In the genomic region with DNA sequence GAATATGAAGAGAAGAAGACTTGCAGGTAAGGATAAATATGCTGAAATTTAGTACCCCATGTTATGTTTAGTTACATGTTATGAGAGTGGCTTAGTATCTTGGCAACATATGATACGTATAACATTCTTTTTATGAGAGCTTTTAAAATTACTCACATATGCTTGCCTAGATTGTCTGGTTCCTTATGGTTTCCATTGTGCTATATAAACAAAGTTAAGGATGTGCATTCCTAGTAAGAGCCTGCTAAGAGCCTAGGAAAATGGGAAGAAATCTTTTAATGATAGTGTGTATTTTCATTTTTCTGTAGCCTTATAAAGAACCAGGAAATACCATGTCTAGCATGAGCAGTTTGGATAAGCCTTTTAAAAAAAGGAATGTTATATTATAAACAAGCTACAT, we compare ENCODE assay signal across 26 cellular contexts.
DNase-seq lines count a peak whose midpoint lies in the region; ATAC-seq and TF ChIP-seq lines count a peak whose summit lies in the region.
"Had no signal": no experiment of that assay in that cellular context is flagged by ENCODE, and none has a peak within 500 bp of the region (broad histone marks: within the 10 kb centered on the region; RNA-seq: fewer than 3 reads in every experiment).

No MANE protein-coding gene starts in this region.

- dilution Hi-C loops in IMR-90 (cut with HindIII; ENCODE audit: low sequenced_read_pairs, unreplicated experiment): no loop called here

- peaks cover 50% of the 10 kb centered on the region for H3K4me1 Mint-ChIP-seq in chondrocyte (ENCODE audit: low read depth)
- H3K4me1 Mint-ChIP-seq: activated naive CD4-positive, alpha-beta T cell treated with anti-CD3 and anti-CD28 coated beads, Interleukin-2, amount 10 ng/mL, durations not matched to agents 7 days and 5 days; B cell; CD8-positive, alpha-beta memory T cell; central memory CD8-positive, alpha-beta T cell; natural killer cell had no signal

- TF ChIP-seq POLR2A in IMR-90 (IDR thresholded peaks at IDR 0.05; ENCODE audit: low read depth, low read length): no peak

- H3K4me1 ChIP-seq in IMR-90 (ENCODE audit: control insufficient read depth, insufficient read depth, low read length): peaks cover 16% of the 10 kb centered on the region
- H3K4me1 ChIP-seq: pancreas, tibial nerve had no signal

- peak overlapping the region; percentile 99 for H2BK5ac ChIP-seq in IMR-90 (ENCODE audit: low read depth, low read length, poor library complexity, severe bottlenecking)

- H2AK5ac ChIP-seq in IMR-90 (ENCODE audit: low read depth, low read length): no peak overlapping the region

- no CpG with 5 or more reads among the region's 1 CpG for WGBS in IMR-90 (ENCODE audit: extremely low coverage in 2 of 2, insufficient read length in 1 of 2), 2 experiments

- in situ Hi-C loops in IMR-90 (cut with MboI; ENCODE audit: low sequenced_read_pairs): loop anchor here (25.0 kb wide), 1 partner anchor 1362 kb away; a partner anchor contains a TSS

- peak overlapping the region; percentile 99; the same call in 1 of the 2 replicates for H3K18ac ChIP-seq in IMR-90 (ENCODE audit: low read depth, low read length)

- no peak overlapping the region; the same call in 2 of the 3 replicates for H2BK15ac ChIP-seq in IMR-90 (ENCODE audit: low read depth, low read length)

- no peaks in the 10 kb centered on the region for H3K36me3 ChIP-seq in IMR-90 (ENCODE audit: control insufficient read depth, insufficient read depth, low read length)
- H3K36me3 ChIP-seq: pancreas, tibial nerve had no signal

- H2BK20ac ChIP-seq in IMR-90 (ENCODE audit: low read depth, low read length): peak overlapping the region; percentile 96; the same call in 1 of the 2 replicates

- no peak overlapping the region for H2AK9ac ChIP-seq in IMR-90 (replicated peaks; ENCODE audit: low read depth, low read length, poor library complexity)

- no peak overlapping the region for H2AFZ ChIP-seq in IMR-90 (replicated peaks; ENCODE audit: low read length, poor library complexity)

- peak overlapping the region; percentile 44; the same call in 1 of the 2 replicates for H3K4me2 ChIP-seq in IMR-90 (ENCODE audit: low read depth, low read length)

- peak; percentile 83 for ATAC-seq in IMR-90 (ENCODE audit: low read depth)
- no peak for ATAC-seq in GM19328 (IDR thresholded peaks at IDR 0.05; ENCODE audit: unreplicated experiment)
- ATAC-seq in HG03045 (IDR thresholded peaks at IDR 0.05; ENCODE audit: unreplicated experiment): no peak
- ATAC-seq: left ventricle myocardium superior, natural killer cell, pancreas had no signal

- no peaks in the 10 kb centered on the region for H3K27me3 ChIP-seq in IMR-90 (ENCODE audit: control insufficient read depth, insufficient read depth, low read length)
- H3K27me3 ChIP-seq: pancreas, tibial nerve had no signal

- peak overlapping the region; percentile 97; the same call in 1 of the 2 replicates for H3K14ac ChIP-seq in IMR-90 (replicated peaks; ENCODE audit: low read depth, low read length)

- intact Hi-C loops in IMR-90 (cut with micrococcal nuclease): loop anchor here (5.0 to 10.0 kb wide), 3 partner anchors 52 to 165 kb away; no protein-coding TSS in a partner anchor

- no peak overlapping the region for H3K4me3 Mint-ChIP-seq in chondrocyte (ENCODE audit: unreplicated experiment)
- H3K4me3 Mint-ChIP-seq: activated CD4-positive, alpha-beta memory T cell treated with anti-CD3 and anti-CD28 coated beads for 36 hours; activated naive CD4-positive, alpha-beta T cell treated with anti-CD3 and anti-CD28 coated beads, Interleukin-2, amount 10 ng/mL, durations not matched to agents 7 days and 5 days; B cell; CD8-positive, alpha-beta memory T cell; central memory CD8-positive, alpha-beta T cell; natural killer cell had no signal

- peaks cover 11 to 31% of the 10 kb centered on the region in 2 experiments; a peak in 3 of 4 replicates for H3K79me1 ChIP-seq in IMR-90 (ENCODE audit: low read depth in 1 of 2, low read length in 2 of 2)

- H4K8ac ChIP-seq in IMR-90 (ENCODE audit: low read depth in 2 of 2, low read length in 2 of 2): peak overlapping the region; percentile 60 to 89; a peak in 2 of 4 replicates

- no peak overlapping the region for H3K9ac ChIP-seq in IMR-90 (ENCODE audit: low read depth, low read length)

- no peaks in the 10 kb centered on the region for H3K9me3 Mint-ChIP-seq in chondrocyte (ENCODE audit: low read depth)
- H3K9me3 Mint-ChIP-seq: activated CD4-positive, alpha-beta memory T cell treated with anti-CD3 and anti-CD28 coated beads for 36 hours; activated naive CD4-positive, alpha-beta T cell treated with anti-CD3 and anti-CD28 coated beads, Interleukin-2, amount 10 ng/mL, durations not matched to agents 7 days and 5 days had no signal

- H3K27me3 Mint-ChIP-seq in chondrocyte (ENCODE audit: low read depth): no peaks in the 10 kb centered on the region
- H3K27me3 Mint-ChIP-seq: activated CD4-positive, alpha-beta memory T cell treated with anti-CD3 and anti-CD28 coated beads for 36 hours; activated naive CD4-positive, alpha-beta T cell treated with anti-CD3 and anti-CD28 coated beads, Interleukin-2, amount 10 ng/mL, durations not matched to agents 7 days and 5 days; B cell; CD8-positive, alpha-beta memory T cell; central memory CD8-positive, alpha-beta T cell had no signal

- no peak for TF ChIP-seq CTCF in AG04449 (IDR thresholded peaks at IDR 0.05; ENCODE audit: insufficient read depth, low read length, missing control alignments)
- TF ChIP-seq CTCF in IMR-90 (conservative IDR thresholded peaks at IDR 0.05; ENCODE audit: low read depth, low read length): no peak
- TF ChIP-seq CTCF in chondrocyte (IDR thresholded peaks at IDR 0.05): no peak
- no peak for TF ChIP-seq CTCF in fibroblast of villous mesenchyme (IDR thresholded peaks at IDR 0.05; ENCODE audit: insufficient read depth, low read depth, low read length)

- H3K23ac ChIP-seq in IMR-90 (ENCODE audit: low read depth, low read length): peak overlapping the region; percentile 98; the same call in 1 of the 2 replicates

- peak overlapping the region; percentile 85 for H3K27ac Mint-ChIP-seq in chondrocyte (ENCODE audit: unreplicated experiment)
- H3K27ac Mint-ChIP-seq: activated CD4-positive, alpha-beta memory T cell treated with anti-CD3 and anti-CD28 coated beads for 36 hours; activated naive CD4-positive, alpha-beta T cell treated with anti-CD3 and anti-CD28 coated beads, Interleukin-2, amount 10 ng/mL, durations not matched to agents 7 days and 5 days; B cell; CD8-positive, alpha-beta memory T cell; natural killer cell had no signal

- peak overlapping the region; percentile 58 for H3K56ac ChIP-seq in IMR-90 (ENCODE audit: extremely low read depth, insufficient read depth, low read length)

- no peaks in the 10 kb centered on the region for H4K20me1 ChIP-seq in IMR-90 (ENCODE audit: insufficient read depth, low read length)

- peaks cover 8% of the 10 kb centered on the region for H3K9me1 ChIP-seq in IMR-90 (ENCODE audit: insufficient read depth, low read length)

- POLR2A ChIA-PET in AG04449 (lab: Yijun Ruan, JAX) (interaction anchor here (0.9 to 1.6 kb wide), 2 partner anchors 12 to 58 kb away, joined by 3 to 5 read pairs; no protein-coding TSS in a partner anchor), IMR-90 (lab: Charles Lee; ENCODE audit: unreplicated experiment) (interaction anchor here (0.8 kb wide), 1 partner anchor 13 kb away, joined by 3 read pairs; no protein-coding TSS in a partner anchor)

- H3K9me3 ChIP-seq in IMR-90 (ENCODE audit: control insufficient read depth, insufficient read depth, low read length): no peaks in the 10 kb centered on the region
- H3K9me3 ChIP-seq: pancreas, tibial nerve had no signal

- DNase-seq in AG04449 (ENCODE audit: low read depth, low spot score): peak; percentile 92
- DNase-seq in IMR-90: peak; percentile 94
- no peak for DNase-seq in chondrocyte (ENCODE audit: low spot score)
- DNase-seq in fibroblast of villous mesenchyme (ENCODE audit: low read depth): peak; percentile 87
- no peak for DNase-seq in NK-92 (lab: John Stamatoyannopoulos, UW; ENCODE audit: unreplicated experiment)
- no peak for DNase-seq in NAMALWA (ENCODE audit: low spot score)
- DNase-seq: activated CD4-positive, alpha-beta memory T cell treated with anti-CD3 and anti-CD28 coated beads for 36 hours; activated CD8-positive, alpha-beta memory T cell treated with anti-CD3 and anti-CD28 coated beads, Interleukin-2, amount 50 U/mL, for 48 hours; activated naive CD4-positive, alpha-beta T cell treated with anti-CD3 and anti-CD28 coated beads, Interleukin-2, amount 10 ng/mL, durations not matched to agents 7 days and 5 days; anterior cingulate cortex; CD8-positive, alpha-beta memory T cell; DMS153; left ventricle myocardium superior; natural killer cell; NCI-H2081; NCI-H226; NCI-H748 treated with DMSO at 0.1 percent for 48 hours; pancreas; retina; stimulated activated CD4-positive, alpha-beta T cell treated with anti-CD3 and anti-CD28 coated beads, Interleukin-1b, Interleukin-23, amount 100 ng/mL, for 48 hours had no signal

- BruUV-seq in IMR-90 (replicated peaks; lab: Mats Ljungman, UMichigan): no TSS peak

- TF ChIP-seq RAD21 in IMR-90 (IDR thresholded peaks at IDR 0.05; ENCODE audit: low read length): no peak

- H3K4ac ChIP-seq in IMR-90 (ENCODE audit: low read depth, low read length): peak overlapping the region; percentile 92; the same call in 1 of the 2 replicates

- CTCF ChIA-PET in AG04449 (lab: Yijun Ruan, JAX) (interaction anchor here (1.2 kb wide), 1 partner anchor 26 kb away, joined by 3 read pairs; no protein-coding TSS in a partner anchor), IMR-90 (lab: Yijun Ruan, JAX) (interaction anchor here (0.8 kb wide), 1 partner anchor 16 kb away, joined by 3 read pairs; no protein-coding TSS in a partner anchor)

- H3K36me3 Mint-ChIP-seq in chondrocyte (ENCODE audit: low read depth): no peaks in the 10 kb centered on the region
- H3K36me3 Mint-ChIP-seq: activated CD4-positive, alpha-beta memory T cell treated with anti-CD3 and anti-CD28 coated beads for 36 hours; activated naive CD4-positive, alpha-beta T cell treated with anti-CD3 and anti-CD28 coated beads, Interleukin-2, amount 10 ng/mL, durations not matched to agents 7 days and 5 days; CD8-positive, alpha-beta memory T cell; natural killer cell had no signal

- H2BK120ac ChIP-seq in IMR-90 (ENCODE audit: low read depth, low read length): peak overlapping the region; percentile 100; the same call in 1 of the 2 replicates

- H3K27ac ChIP-seq in IMR-90 (ENCODE audit: insufficient read depth, low read length): peak overlapping the region; percentile 95; the same call in 1 of the 2 replicates
- H3K27ac ChIP-seq: pancreas, skin epidermis, tibial nerve had no signal

- H4K5ac ChIP-seq in IMR-90 (ENCODE audit: low read depth, low read length): no peak overlapping the region

- H3K4me3 ChIP-seq in AG04449 (ENCODE audit: low read depth, low read length) (no peak overlapping the region), IMR-90 (ENCODE audit: insufficient read depth, low read depth, low read length) (no peak overlapping the region), fibroblast of villous mesenchyme (ENCODE audit: low read depth, low read length) (no peak overlapping the region)
- H3K4me3 ChIP-seq: pancreas, skin epidermis, tibial nerve had no signal

- H4K91ac ChIP-seq in IMR-90 (ENCODE audit: insufficient read depth, low read depth, low read length): no peak overlapping the region; the same call in 1 of the 2 replicates

Comparison
In these comparisons a context has a peak if more than half of its experiments do, and no peak if none do; other contexts are left out.
1. DNase-seq: peak in AG04449 (single experiment), IMR-90 (single experiment) and fibroblast of villous mesenchyme (single experiment); none in chondrocyte (single experiment), NK-92 (single experiment) and NAMALWA (single experiment).